ENCODE assay signal across 1 cellular context in the genomic region with DNA sequence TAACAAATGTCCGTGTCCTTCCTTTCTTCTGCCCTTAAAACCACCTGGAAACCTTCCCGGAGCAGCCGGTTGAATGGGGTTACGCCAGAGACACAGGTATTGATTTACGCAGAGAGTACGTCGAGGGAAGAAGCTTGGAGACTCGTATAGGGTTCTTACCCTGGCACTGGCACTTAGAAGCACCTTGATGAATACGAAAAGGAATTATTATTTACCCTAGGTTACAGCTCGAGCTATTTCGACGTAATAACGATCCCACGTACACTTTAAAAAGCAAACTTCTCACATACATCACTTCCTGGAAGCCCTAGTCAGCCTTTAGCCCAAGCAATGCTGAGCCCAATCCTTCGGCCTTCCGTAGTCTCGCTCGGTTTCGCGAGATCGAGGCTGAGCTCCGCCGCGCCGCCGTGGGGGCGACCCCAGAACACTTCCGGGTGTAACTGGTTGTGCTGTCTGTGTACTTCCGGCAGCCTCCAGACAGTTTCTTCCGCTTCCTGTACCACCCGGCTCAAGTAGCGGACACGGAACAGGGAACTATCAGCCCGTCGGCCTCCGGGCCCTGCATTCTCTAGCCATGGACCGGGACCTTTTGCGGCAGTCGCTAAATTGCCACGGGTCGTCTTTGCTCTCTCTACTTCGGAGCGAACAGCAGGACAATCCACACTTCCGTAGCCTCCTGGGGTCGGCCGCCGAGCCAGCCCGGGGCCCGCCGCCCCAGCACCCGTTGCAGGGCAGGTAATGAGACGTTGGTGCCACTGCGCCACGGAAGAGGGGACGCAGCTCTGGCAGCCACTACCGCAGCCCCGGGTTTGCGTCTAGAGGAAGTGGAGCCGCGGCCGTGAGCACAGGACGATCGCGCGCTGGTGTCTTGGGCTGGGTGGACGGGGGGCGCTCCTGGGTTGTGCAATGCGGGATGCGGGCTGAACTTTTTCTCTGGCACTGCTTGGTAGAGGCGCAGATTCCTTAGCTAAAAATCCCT.
A peak's percentile ranks its signal among the peaks of the same experiment; 100 is the strongest.
TF ChIP-seq lines count a peak whose summit lies in the region.

A gene with protein sequence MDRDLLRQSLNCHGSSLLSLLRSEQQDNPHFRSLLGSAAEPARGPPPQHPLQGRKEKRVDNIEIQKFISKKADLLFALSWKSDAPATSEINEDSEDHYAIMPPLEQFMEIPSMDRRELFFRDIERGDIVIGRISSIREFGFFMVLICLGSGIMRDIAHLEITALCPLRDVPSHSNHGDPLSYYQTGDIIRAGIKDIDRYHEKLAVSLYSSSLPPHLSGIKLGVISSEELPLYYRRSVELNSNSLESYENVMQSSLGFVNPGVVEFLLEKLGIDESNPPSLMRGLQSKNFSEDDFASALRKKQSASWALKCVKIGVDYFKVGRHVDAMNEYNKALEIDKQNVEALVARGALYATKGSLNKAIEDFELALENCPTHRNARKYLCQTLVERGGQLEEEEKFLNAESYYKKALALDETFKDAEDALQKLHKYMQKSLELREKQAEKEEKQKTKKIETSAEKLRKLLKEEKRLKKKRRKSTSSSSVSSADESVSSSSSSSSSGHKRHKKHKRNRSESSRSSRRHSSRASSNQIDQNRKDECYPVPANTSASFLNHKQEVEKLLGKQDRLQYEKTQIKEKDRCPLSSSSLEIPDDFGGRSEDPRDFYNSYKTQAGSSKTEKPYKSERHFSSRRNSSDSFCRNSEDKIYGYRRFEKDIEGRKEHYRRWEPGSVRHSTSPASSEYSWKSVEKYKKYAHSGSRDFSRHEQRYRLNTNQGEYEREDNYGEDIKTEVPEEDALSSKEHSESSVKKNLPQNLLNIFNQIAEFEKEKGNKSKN (plus strand): TSS at position 476 of the 979 bp plus-strand sequence. CDS start 99 bp downstream, at position 575.

TF ChIP-seq in GM12878, 131 proteins besides CTCF, POLR2A, EP300 and RAD21 (continued from another document and continues in another):
- TF ChIP-seq BCLAF1 (IDR thresholded peaks at IDR 0.05) (no peak), GABPA (IDR thresholded peaks at IDR 0.05; ENCODE audit: low read depth) (peak; percentile 98), BRCA1 (IDR thresholded peaks at IDR 0.05; ENCODE audit: low read depth, low read length) (peak; percentile 62; the same call in 1 of the 2 replicates), ZBED1 (IDR thresholded peaks at IDR 0.05; ENCODE audit: borderline replicate concordance) (peak; percentile 60; the same call in 1 of the 2 replicates), MYC (IDR thresholded peaks at IDR 0.05; ENCODE audit: insufficient read depth, insufficient read length, insufficient replicate concordance, low read length, severe bottlenecking) (no peak), SPI1 (IDR thresholded peaks at IDR 0.05; ENCODE audit: borderline replicate concordance, insufficient read depth, low read depth, low read length) (peak; percentile 62; the same call in 1 of the 2 replicates), CUX1 (IDR thresholded peaks at IDR 0.05; ENCODE audit: insufficient replicate concordance, low read depth, low read length) (no peak), CREM (IDR thresholded peaks at IDR 0.05; ENCODE audit: low read depth) (peak; percentile 70), NR2C2 (IDR thresholded peaks at IDR 0.05; ENCODE audit: borderline replicate concordance, control insufficient read depth, insufficient read length, low read depth) (no peak), MYB (IDR thresholded peaks at IDR 0.05; ENCODE audit: borderline replicate concordance, low read depth, low read length) (peak; percentile 25; the same call in 1 of the 2 replicates), ZNF217 (IDR thresholded peaks at IDR 0.05) (no peak; the same call in 1 of the 2 replicates), SMAD5 (IDR thresholded peaks at IDR 0.05; ENCODE audit: low read depth) (peak; percentile 93), CEBPB (IDR thresholded peaks at IDR 0.05; ENCODE audit: borderline replicate concordance in 1 of 2, low read depth in 2 of 2, low read length in 2 of 2) (no peak), ZNF384 (IDR thresholded peaks at IDR 0.05; ENCODE audit: borderline replicate concordance, low read depth, low read length) (no peak), E2F8 (IDR thresholded peaks at IDR 0.05; ENCODE audit: low read depth, partially characterized antibody) (no peak), RB1 (IDR thresholded peaks at IDR 0.05; ENCODE audit: borderline replicate concordance) (no peak), MXI1 (IDR thresholded peaks at IDR 0.05; ENCODE audit: low read depth, low read length) (peak; percentile 59), PML (IDR thresholded peaks at IDR 0.05; ENCODE audit: low read length) (peak; percentile 93), CHD2 (IDR thresholded peaks at IDR 0.05; ENCODE audit: borderline replicate concordance, low read depth, low read length) (peak; percentile 98), IRF4 (IDR thresholded peaks at IDR 0.05; ENCODE audit: low read depth, low read length) (0 out of 2 replicates have a peak, but pooled peaks have one; percentile 21), CHD4 (IDR thresholded peaks at IDR 0.05) (no peak)
- TF ChIP-seq, protein P1, sequence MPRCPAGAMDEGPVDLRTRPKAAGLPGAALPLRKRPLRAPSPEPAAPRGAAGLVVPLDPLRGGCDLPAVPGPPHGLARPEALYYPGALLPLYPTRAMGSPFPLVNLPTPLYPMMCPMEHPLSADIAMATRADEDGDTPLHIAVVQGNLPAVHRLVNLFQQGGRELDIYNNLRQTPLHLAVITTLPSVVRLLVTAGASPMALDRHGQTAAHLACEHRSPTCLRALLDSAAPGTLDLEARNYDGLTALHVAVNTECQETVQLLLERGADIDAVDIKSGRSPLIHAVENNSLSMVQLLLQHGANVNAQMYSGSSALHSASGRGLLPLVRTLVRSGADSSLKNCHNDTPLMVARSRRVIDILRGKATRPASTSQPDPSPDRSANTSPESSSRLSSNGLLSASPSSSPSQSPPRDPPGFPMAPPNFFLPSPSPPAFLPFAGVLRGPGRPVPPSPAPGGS (IDR thresholded peaks at IDR 0.05; ENCODE audit: borderline replicate concordance, insufficient read depth, low read depth, low read length, poor library complexity, severe bottlenecking), result no peak
- TF ChIP-seq, protein P2, sequence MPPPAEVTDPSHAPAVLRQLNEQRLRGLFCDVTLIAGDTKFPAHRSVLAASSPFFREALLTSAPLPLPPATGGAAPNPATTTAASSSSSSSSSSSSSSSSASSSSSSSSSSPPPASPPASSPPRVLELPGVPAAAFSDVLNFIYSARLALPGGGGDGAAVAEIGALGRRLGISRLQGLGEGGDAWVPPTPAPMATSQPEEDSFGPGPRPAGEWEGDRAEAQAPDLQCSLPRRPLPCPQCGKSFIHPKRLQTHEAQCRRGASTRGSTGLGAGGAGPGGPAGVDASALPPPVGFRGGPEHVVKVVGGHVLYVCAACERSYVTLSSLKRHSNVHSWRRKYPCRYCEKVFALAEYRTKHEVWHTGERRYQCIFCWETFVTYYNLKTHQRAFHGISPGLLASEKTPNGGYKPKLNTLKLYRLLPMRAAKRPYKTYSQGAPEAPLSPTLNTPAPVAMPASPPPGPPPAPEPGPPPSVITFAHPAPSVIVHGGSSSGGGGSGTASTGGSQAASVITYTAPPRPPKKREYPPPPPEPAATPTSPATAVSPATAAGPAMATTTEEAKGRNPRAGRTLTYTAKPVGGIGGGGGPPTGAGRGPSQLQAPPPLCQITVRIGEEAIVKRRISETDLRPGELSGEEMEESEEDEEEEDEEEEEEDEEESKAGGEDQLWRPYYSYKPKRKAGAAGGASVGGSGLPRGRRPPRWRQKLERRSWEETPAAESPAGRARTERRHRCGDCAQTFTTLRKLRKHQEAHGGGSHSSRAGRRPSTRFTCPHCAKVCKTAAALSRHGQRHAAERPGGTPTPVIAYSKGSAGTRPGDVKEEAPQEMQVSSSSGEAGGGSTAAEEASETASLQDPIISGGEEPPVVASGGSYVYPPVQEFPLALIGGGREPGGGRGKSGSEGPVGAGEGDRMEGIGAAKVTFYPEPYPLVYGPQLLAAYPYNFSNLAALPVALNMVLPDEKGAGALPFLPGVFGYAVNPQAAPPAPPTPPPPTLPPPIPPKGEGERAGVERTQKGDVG (CRISPR knock-in tag; IDR thresholded peaks at IDR 0.05), result no peak
- TF ChIP-seq, protein P3, sequence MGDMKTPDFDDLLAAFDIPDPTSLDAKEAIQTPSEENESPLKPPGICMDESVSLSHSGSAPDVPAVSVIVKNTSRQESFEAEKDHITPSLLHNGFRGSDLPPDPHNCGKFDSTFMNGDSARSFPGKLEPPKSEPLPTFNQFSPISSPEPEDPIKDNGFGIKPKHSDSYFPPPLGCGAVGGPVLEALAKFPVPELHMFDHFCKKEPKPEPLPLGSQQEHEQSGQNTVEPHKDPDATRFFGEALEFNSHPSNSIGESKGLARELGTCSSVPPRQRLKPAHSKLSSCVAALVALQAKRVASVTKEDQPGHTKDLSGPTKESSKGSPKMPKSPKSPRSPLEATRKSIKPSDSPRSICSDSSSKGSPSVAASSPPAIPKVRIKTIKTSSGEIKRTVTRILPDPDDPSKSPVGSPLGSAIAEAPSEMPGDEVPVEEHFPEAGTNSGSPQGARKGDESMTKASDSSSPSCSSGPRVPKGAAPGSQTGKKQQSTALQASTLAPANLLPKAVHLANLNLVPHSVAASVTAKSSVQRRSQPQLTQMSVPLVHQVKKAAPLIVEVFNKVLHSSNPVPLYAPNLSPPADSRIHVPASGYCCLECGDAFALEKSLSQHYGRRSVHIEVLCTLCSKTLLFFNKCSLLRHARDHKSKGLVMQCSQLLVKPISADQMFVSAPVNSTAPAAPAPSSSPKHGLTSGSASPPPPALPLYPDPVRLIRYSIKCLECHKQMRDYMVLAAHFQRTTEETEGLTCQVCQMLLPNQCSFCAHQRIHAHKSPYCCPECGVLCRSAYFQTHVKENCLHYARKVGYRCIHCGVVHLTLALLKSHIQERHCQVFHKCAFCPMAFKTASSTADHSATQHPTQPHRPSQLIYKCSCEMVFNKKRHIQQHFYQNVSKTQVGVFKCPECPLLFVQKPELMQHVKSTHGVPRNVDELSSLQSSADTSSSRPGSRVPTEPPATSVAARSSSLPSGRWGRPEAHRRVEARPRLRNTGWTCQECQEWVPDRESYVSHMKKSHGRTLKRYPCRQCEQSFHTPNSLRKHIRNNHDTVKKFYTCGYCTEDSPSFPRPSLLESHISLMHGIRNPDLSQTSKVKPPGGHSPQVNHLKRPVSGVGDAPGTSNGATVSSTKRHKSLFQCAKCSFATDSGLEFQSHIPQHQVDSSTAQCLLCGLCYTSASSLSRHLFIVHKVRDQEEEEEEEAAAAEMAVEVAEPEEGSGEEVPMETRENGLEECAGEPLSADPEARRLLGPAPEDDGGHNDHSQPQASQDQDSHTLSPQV (IDR thresholded peaks at IDR 0.05), result no peak
